In the genomic region with DNA sequence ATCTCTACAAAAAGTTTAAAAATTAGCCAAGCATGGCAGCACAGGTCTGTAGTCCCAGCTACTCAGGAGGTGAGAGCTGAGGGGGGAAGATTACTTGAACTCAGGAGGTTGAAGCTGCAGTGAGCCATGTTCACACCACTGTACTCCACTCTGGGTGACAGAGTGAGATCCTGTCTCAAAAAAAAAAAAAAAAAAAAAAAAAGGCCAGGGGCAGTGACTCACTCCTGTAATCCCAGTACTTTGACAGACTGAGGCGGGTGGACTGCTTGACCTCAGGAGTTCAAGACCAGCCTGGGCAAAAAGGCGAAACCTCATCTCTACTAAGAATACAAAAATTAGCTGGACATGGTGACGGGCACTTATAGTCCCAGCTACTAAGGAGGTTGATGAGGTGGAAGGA, we compare ENCODE assay signal across 2 cellular contexts.
TF ChIP-seq lines count a peak whose summit lies in the region.

No MANE protein-coding gene starts in this region.

TF ChIP-seq in SK-N-SH, 30 proteins besides CTCF, POLR2A, EP300 and RAD21:
- no peak for TF ChIP-seq YY1 (IDR thresholded peaks at IDR 0.05; ENCODE audit: low read depth)
- no peak for TF ChIP-seq FOXM1 (IDR thresholded peaks at IDR 0.05; ENCODE audit: low read depth)
- TF ChIP-seq RXRA (IDR thresholded peaks at IDR 0.05; ENCODE audit: borderline replicate concordance, low read depth) = no peak
- no peak for TF ChIP-seq POLR2AphosphoS5 (IDR thresholded peaks at IDR 0.05; ENCODE audit: low read depth, low read length)
- no peak for TF ChIP-seq NRF1 (IDR thresholded peaks at IDR 0.05; ENCODE audit: low read depth, low read length)
- TF ChIP-seq, protein P1, sequence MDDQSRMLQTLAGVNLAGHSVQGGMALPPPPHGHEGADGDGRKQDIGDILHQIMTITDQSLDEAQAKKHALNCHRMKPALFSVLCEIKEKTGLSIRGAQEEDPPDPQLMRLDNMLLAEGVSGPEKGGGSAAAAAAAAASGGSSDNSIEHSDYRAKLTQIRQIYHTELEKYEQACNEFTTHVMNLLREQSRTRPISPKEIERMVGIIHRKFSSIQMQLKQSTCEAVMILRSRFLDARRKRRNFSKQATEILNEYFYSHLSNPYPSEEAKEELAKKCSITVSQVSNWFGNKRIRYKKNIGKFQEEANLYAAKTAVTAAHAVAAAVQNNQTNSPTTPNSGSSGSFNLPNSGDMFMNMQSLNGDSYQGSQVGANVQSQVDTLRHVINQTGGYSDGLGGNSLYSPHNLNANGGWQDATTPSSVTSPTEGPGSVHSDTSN (IDR thresholded peaks at IDR 0.05) = no peak
- no peak for TF ChIP-seq MXI1 (IDR thresholded peaks at IDR 0.05; ENCODE audit: low read depth, low read length)
- no peak for TF ChIP-seq SIN3A (IDR thresholded peaks at IDR 0.05; ENCODE audit: borderline replicate concordance, low read depth, low read length)
- TF ChIP-seq FOSL2 (IDR thresholded peaks at IDR 0.05; ENCODE audit: borderline replicate concordance, low read depth) = peak; percentile 22; the same call in 1 of the 2 replicates
- TF ChIP-seq, protein P2, sequence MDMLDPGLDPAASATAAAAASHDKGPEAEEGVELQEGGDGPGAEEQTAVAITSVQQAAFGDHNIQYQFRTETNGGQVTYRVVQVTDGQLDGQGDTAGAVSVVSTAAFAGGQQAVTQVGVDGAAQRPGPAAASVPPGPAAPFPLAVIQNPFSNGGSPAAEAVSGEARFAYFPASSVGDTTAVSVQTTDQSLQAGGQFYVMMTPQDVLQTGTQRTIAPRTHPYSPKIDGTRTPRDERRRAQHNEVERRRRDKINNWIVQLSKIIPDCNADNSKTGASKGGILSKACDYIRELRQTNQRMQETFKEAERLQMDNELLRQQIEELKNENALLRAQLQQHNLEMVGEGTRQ (IDR thresholded peaks at IDR 0.05; ENCODE audit: borderline replicate concordance, low read depth, low read length) = no peak
- no peak for TF ChIP-seq EZH2phosphoT487 (IDR thresholded peaks at IDR 0.05; ENCODE audit: borderline replicate concordance, low read depth)
- no peak for TF ChIP-seq RFX5 (IDR thresholded peaks at IDR 0.05; ENCODE audit: low read length)
- TF ChIP-seq NFIC (IDR thresholded peaks at IDR 0.05; ENCODE audit: borderline replicate concordance) = no peak
- 0 out of 2 replicates have a peak, but pooled peaks have one; percentile 14 for TF ChIP-seq JUND (IDR thresholded peaks at IDR 0.05)
- TF ChIP-seq, protein P3, sequence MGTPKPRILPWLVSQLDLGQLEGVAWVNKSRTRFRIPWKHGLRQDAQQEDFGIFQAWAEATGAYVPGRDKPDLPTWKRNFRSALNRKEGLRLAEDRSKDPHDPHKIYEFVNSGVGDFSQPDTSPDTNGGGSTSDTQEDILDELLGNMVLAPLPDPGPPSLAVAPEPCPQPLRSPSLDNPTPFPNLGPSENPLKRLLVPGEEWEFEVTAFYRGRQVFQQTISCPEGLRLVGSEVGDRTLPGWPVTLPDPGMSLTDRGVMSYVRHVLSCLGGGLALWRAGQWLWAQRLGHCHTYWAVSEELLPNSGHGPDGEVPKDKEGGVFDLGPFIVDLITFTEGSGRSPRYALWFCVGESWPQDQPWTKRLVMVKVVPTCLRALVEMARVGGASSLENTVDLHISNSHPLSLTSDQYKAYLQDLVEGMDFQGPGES (IDR thresholded peaks at IDR 0.05; ENCODE audit: low read depth, low read length) = no peak
- TF ChIP-seq, protein P4, sequence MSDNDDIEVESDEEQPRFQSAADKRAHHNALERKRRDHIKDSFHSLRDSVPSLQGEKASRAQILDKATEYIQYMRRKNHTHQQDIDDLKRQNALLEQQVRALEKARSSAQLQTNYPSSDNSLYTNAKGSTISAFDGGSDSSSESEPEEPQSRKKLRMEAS (IDR thresholded peaks at IDR 0.05; ENCODE audit: low read depth) = no peak
- TF ChIP-seq SMC3 (IDR thresholded peaks at IDR 0.05; ENCODE audit: low read depth, low read length) = no peak
TF ChIP-seq in SK-N-SH: peak in this region for 2.

TF ChIP-seq in SK-N-SH treated with all-trans-retinoic acid at 6 μM for 48 hours, 23 proteins besides CTCF, POLR2A, EP300 and RAD21:
- TF ChIP-seq, protein P5, sequence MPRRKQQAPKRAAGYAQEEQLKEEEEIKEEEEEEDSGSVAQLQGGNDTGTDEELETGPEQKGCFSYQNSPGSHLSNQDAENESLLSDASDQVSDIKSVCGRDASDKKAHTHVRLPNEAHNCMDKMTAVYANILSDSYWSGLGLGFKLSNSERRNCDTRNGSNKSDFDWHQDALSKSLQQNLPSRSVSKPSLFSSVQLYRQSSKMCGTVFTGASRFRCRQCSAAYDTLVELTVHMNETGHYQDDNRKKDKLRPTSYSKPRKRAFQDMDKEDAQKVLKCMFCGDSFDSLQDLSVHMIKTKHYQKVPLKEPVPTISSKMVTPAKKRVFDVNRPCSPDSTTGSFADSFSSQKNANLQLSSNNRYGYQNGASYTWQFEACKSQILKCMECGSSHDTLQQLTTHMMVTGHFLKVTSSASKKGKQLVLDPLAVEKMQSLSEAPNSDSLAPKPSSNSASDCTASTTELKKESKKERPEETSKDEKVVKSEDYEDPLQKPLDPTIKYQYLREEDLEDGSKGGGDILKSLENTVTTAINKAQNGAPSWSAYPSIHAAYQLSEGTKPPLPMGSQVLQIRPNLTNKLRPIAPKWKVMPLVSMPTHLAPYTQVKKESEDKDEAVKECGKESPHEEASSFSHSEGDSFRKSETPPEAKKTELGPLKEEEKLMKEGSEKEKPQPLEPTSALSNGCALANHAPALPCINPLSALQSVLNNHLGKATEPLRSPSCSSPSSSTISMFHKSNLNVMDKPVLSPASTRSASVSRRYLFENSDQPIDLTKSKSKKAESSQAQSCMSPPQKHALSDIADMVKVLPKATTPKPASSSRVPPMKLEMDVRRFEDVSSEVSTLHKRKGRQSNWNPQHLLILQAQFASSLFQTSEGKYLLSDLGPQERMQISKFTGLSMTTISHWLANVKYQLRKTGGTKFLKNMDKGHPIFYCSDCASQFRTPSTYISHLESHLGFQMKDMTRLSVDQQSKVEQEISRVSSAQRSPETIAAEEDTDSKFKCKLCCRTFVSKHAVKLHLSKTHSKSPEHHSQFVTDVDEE (CRISPR knock-in tag; IDR thresholded peaks at IDR 0.05) = no peak
- TF ChIP-seq ZNF8 (CRISPR knock-in tag; IDR thresholded peaks at IDR 0.05) = no peak
- TF ChIP-seq ZFP30 (CRISPR knock-in tag; IDR thresholded peaks at IDR 0.05) = no peak
- TF ChIP-seq RARB (CRISPR knock-in tag; IDR thresholded peaks at IDR 0.05) = no peak
- no peak for TF ChIP-seq TCF4 (CRISPR knock-in tag; IDR thresholded peaks at IDR 0.05; ENCODE audit: borderline replicate concordance)
- no peak for TF ChIP-seq ISL1 (CRISPR knock-in tag; IDR thresholded peaks at IDR 0.05)
- TF ChIP-seq GLIS3 (CRISPR knock-in tag; IDR thresholded peaks at IDR 0.05) = no peak
- TF ChIP-seq SNAI2 (CRISPR knock-in tag; IDR thresholded peaks at IDR 0.05) = no peak
- TF ChIP-seq ZFP3 (CRISPR knock-in tag; IDR thresholded peaks at IDR 0.05) = no peak
- no peak for TF ChIP-seq ESRRG (CRISPR knock-in tag; IDR thresholded peaks at IDR 0.05)
- TF ChIP-seq, protein P6, sequence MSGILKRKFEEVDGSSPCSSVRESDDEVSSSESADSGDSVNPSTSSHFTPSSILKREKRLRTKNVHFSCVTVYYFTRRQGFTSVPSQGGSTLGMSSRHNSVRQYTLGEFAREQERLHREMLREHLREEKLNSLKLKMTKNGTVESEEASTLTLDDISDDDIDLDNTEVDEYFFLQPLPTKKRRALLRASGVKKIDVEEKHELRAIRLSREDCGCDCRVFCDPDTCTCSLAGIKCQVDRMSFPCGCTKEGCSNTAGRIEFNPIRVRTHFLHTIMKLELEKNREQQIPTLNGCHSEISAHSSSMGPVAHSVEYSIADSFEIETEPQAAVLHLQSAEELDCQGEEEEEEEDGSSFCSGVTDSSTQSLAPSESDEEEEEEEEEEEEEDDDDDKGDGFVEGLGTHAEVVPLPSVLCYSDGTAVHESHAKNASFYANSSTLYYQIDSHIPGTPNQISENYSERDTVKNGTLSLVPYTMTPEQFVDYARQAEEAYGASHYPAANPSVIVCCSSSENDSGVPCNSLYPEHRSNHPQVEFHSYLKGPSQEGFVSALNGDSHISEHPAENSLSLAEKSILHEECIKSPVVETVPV (CRISPR knock-in tag; IDR thresholded peaks at IDR 0.05) = no peak
- TF ChIP-seq, protein P7, sequence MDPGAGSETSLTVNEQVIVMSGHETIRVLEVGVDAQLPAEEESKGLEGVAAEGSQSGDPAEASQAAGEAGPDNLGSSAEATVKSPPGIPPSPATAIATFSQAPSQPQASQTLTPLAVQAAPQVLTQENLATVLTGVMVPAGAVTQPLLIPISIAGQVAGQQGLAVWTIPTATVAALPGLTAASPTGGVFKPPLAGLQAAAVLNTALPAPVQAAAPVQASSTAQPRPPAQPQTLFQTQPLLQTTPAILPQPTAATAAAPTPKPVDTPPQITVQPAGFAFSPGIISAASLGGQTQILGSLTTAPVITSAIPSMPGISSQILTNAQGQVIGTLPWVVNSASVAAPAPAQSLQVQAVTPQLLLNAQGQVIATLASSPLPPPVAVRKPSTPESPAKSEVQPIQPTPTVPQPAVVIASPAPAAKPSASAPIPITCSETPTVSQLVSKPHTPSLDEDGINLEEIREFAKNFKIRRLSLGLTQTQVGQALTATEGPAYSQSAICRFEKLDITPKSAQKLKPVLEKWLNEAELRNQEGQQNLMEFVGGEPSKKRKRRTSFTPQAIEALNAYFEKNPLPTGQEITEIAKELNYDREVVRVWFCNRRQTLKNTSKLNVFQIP (CRISPR knock-in tag; IDR thresholded peaks at IDR 0.05; ENCODE audit: borderline replicate concordance, low read depth) = no peak
- no peak for TF ChIP-seq PPARA (CRISPR knock-in tag; IDR thresholded peaks at IDR 0.05; ENCODE audit: borderline replicate concordance)
- TF ChIP-seq, protein P8, sequence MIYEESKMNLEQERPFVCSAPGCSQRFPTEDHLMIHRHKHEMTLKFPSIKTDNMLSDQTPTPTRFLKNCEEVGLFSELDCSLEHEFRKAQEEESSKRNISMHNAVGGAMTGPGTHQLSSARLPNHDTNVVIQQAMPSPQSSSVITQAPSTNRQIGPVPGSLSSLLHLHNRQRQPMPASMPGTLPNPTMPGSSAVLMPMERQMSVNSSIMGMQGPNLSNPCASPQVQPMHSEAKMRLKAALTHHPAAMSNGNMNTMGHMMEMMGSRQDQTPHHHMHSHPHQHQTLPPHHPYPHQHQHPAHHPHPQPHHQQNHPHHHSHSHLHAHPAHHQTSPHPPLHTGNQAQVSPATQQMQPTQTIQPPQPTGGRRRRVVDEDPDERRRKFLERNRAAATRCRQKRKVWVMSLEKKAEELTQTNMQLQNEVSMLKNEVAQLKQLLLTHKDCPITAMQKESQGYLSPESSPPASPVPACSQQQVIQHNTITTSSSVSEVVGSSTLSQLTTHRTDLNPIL (CRISPR knock-in tag; IDR thresholded peaks at IDR 0.05; ENCODE audit: low read depth) = no peak
- no peak for TF ChIP-seq OSR1 (CRISPR knock-in tag; IDR thresholded peaks at IDR 0.05)
- TF ChIP-seq, protein P9, sequence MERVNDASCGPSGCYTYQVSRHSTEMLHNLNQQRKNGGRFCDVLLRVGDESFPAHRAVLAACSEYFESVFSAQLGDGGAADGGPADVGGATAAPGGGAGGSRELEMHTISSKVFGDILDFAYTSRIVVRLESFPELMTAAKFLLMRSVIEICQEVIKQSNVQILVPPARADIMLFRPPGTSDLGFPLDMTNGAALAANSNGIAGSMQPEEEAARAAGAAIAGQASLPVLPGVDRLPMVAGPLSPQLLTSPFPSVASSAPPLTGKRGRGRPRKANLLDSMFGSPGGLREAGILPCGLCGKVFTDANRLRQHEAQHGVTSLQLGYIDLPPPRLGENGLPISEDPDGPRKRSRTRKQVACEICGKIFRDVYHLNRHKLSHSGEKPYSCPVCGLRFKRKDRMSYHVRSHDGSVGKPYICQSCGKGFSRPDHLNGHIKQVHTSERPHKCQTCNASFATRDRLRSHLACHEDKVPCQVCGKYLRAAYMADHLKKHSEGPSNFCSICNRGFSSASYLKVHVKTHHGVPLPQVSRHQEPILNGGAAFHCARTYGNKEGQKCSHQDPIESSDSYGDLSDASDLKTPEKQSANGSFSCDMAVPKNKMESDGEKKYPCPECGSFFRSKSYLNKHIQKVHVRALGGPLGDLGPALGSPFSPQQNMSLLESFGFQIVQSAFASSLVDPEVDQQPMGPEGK (CRISPR knock-in tag; IDR thresholded peaks at IDR 0.05; ENCODE audit: borderline replicate concordance) = no peak
TF ChIP-seq in SK-N-SH treated with all-trans-retinoic acid at 6 μM for 48 hours: peak in this region for 0.
